Comparison of ENCODE assay signal across 16 cellular contexts in the genomic region with DNA sequence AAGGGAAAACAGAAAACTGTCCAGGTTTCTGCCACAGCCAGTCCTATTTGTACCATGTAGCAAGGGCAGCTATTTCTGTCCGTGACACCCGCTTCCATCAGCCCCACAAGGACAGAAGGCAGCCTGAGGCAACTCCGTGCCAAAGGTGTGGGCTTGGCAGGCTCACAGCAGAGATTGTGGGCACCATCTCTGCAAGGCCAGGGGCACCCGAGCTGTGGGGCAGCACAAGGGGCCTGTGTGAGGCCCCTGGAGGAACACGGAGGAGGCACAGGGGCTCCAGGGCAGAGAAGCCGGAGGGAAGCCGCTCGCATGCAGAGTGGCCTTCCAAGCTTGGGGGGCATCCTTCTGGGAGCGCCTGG. TPM values are rescaled to one million over a fixed set of nuclear protein-coding genes. Genes with fewer than 3 reads are reported as not detected.
"Had no signal": no experiment of that assay in that cellular context is flagged by ENCODE, and none has a peak within 500 bp of the region (broad histone marks: within the 10 kb centered on the region; RNA-seq: fewer than 3 reads in every experiment).

No MANE protein-coding gene starts in this region.

- H3K9me3 ChIP-seq: esophagus muscularis mucosa, ovary, transverse colon had no signal

- H3K4me3 Mint-ChIP-seq: activated naive CD8-positive, alpha-beta T cell; stimulated activated memory B cell treated with anti-CD40 and anti-IgM and Interleukin-4, amounts not matched to agents 10 μg/mL and 1 μg/mL and 100 μg/mL, for 72 hours had no signal

- H3K27me3 Mint-ChIP-seq: activated naive CD8-positive, alpha-beta T cell had no signal

- H3K36me3 Mint-ChIP-seq: activated naive CD8-positive, alpha-beta T cell; stimulated activated memory B cell treated with anti-CD40 and anti-IgM and Interleukin-4, amounts not matched to agents 10 μg/mL and 1 μg/mL and 100 μg/mL, for 72 hours had no signal

- H3K27me3 ChIP-seq: esophagus muscularis mucosa, ovary, transverse colon had no signal

- ATAC-seq: activated CD4-positive, CD25-positive, alpha-beta regulatory T cell treated with anti-CD3 and anti-CD28 coated beads, Interleukin-2, amount 50 U/mL, for 24 hours; left lobe of liver had no signal

- H3K9me3 Mint-ChIP-seq: stimulated activated memory B cell treated with anti-CD40 and anti-IgM and Interleukin-4, amounts not matched to agents 10 μg/mL and 1 μg/mL and 100 μg/mL, for 72 hours had no signal

- H3K27ac Mint-ChIP-seq: activated naive CD8-positive, alpha-beta T cell; stimulated activated memory B cell treated with anti-CD40 and anti-IgM and Interleukin-4, amounts not matched to agents 10 μg/mL and 1 μg/mL and 100 μg/mL, for 72 hours had no signal

- H3K4me1 ChIP-seq: transverse colon had no signal

- DNase-seq: activated CD4-positive, alpha-beta T cell treated with anti-CD3 and anti-CD28 coated beads, Interleukin-2, amount 50 U/mL, for 4 hours; activated gamma-delta T cell; activated T-cell treated with anti-CD3 and anti-CD28 coated beads, Interleukin-2, amount 50 U/mL, for 1 hour; amygdala; glutamatergic neuron; mesenchymal stem cell; ovary; transverse colon had no signal

- H3K4me3 ChIP-seq: esophagus muscularis mucosa, ovary, skin epidermis, transverse colon had no signal

- H3K36me3 ChIP-seq: esophagus muscularis mucosa, ovary, transverse colon had no signal

- H3K27ac ChIP-seq: esophagus muscularis mucosa, ovary, skin epidermis, transverse colon had no signal

RNA-seq across cellular contexts. Expression of a gene that starts 43.5 kb away (rescaled TPM):
- total RNA-seq: fibroblast of villous mesenchyme had no signal
- polyA plus RNA-seq: neural cell had no signal
